In the genomic region with DNA sequence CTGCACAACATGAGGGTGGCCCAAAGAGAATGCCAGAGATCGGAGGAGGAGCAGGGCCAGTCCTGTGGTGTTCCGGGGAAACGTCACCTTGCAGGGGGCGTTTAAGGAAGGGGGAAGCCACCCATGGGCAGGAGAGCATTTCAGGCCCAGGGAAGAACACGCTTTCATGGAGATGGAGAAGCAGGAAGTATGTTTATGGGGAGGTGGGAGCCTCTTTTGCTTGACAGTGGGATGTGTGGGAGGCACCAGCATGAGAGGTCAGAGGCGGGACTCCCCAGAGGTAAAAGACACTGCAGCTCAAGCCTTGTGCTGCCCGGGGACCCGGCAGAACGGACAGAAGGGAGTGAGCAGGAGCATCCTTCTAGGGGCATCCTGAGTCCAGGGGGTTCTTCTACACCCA, we compare ENCODE assay signal across 2 cellular contexts.
TF ChIP-seq lines count a peak whose summit lies in the region.

No MANE protein-coding gene starts in this region.

TF ChIP-seq in HEK293, 187 proteins besides CTCF, POLR2A, EP300 and RAD21:
- TF ChIP-seq PRDM1 (tag by site-specific recombination; IDR thresholded peaks at IDR 0.05) (no peak), EGR2 (tag by site-specific recombination; IDR thresholded peaks at IDR 0.05; ENCODE audit: low read depth) (peak; percentile 25; the same call in 1 of the 2 replicates), ZFHX2 (tag by site-specific recombination; conservative IDR thresholded peaks at IDR 0.05) (peak; percentile 65)

TF ChIP-seq in H1, 55 proteins besides CTCF, POLR2A, EP300 and RAD21:
- TF ChIP-seq, protein P1, sequence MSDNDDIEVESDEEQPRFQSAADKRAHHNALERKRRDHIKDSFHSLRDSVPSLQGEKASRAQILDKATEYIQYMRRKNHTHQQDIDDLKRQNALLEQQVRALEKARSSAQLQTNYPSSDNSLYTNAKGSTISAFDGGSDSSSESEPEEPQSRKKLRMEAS (IDR thresholded peaks at IDR 0.05) = no peak
- TF ChIP-seq CREB1 (IDR thresholded peaks at IDR 0.05) = no peak
- no peak for TF ChIP-seq BACH1 (IDR thresholded peaks at IDR 0.05; ENCODE audit: low read length)
- TF ChIP-seq USF2 (IDR thresholded peaks at IDR 0.05; ENCODE audit: low read length) = no peak
- TF ChIP-seq SRF (IDR thresholded peaks at IDR 0.05; ENCODE audit: low read depth, low read length) = no peak
- no peak for TF ChIP-seq POU5F1 (IDR thresholded peaks at IDR 0.05; ENCODE audit: low read depth, low read length)
